1 cellular context compared by ENCODE assay signal in the genomic region with DNA sequence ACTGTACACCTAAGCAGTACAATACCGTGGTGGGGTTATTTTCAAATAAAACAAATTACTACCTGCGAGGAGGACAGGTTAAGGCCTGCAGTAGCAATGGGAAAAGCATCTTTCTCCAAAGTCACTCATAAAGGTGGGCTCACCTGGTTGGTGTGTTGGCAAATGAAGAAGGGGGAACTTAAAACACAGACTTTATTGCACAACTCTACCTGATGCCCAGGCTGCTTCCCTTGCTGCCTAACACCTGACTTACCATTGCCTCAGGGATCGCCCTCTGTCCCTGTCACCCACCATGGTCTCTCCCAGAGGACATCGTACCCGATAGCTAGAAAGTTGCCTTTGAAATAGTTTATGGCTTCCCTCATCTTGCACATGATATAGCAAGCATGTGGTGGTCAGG.
TF ChIP-seq lines count a peak whose summit lies in the region.

No MANE protein-coding gene starts in this region.

TF ChIP-seq in HEK293, 187 proteins besides CTCF, POLR2A, EP300 and RAD21 (continued from another document):
- TF ChIP-seq, protein P1, sequence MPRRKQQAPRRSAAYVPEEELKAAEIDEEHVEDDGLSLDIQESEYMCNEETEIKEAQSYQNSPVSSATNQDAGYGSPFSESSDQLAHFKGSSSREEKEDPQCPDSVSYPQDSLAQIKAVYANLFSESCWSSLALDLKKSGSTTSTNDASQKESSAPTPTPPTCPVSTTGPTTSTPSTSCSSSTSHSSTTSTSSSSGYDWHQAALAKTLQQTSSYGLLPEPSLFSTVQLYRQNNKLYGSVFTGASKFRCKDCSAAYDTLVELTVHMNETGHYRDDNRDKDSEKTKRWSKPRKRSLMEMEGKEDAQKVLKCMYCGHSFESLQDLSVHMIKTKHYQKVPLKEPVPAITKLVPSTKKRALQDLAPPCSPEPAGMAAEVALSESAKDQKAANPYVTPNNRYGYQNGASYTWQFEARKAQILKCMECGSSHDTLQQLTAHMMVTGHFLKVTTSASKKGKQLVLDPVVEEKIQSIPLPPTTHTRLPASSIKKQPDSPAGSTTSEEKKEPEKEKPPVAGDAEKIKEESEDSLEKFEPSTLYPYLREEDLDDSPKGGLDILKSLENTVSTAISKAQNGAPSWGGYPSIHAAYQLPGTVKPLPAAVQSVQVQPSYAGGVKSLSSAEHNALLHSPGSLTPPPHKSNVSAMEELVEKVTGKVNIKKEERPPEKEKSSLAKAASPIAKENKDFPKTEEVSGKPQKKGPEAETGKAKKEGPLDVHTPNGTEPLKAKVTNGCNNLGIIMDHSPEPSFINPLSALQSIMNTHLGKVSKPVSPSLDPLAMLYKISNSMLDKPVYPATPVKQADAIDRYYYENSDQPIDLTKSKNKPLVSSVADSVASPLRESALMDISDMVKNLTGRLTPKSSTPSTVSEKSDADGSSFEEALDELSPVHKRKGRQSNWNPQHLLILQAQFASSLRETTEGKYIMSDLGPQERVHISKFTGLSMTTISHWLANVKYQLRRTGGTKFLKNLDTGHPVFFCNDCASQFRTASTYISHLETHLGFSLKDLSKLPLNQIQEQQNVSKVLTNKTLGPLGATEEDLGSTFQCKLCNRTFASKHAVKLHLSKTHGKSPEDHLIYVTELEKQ (tag by site-specific recombination; IDR thresholded peaks at IDR 0.05; ENCODE audit: borderline replicate concordance): no peak
- TF ChIP-seq WT1 (tag by site-specific recombination; IDR thresholded peaks at IDR 0.05): no peak
- TF ChIP-seq, protein P2, sequence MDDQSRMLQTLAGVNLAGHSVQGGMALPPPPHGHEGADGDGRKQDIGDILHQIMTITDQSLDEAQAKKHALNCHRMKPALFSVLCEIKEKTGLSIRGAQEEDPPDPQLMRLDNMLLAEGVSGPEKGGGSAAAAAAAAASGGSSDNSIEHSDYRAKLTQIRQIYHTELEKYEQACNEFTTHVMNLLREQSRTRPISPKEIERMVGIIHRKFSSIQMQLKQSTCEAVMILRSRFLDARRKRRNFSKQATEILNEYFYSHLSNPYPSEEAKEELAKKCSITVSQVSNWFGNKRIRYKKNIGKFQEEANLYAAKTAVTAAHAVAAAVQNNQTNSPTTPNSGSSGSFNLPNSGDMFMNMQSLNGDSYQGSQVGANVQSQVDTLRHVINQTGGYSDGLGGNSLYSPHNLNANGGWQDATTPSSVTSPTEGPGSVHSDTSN (CRISPR knock-in tag; IDR thresholded peaks at IDR 0.05): no peak
- TF ChIP-seq ZNF76 (tag by site-specific recombination; IDR thresholded peaks at IDR 0.05; ENCODE audit: borderline replicate concordance, low read depth): no peak
- TF ChIP-seq ZNF521 (tag by site-specific recombination; IDR thresholded peaks at IDR 0.05): no peak
- no peak for TF ChIP-seq ZNF280C (tag by site-specific recombination; IDR thresholded peaks at IDR 0.05)
- no peak for TF ChIP-seq ZNF366 (tag by site-specific recombination; conservative IDR thresholded peaks at IDR 0.05)
- TF ChIP-seq, protein P3, sequence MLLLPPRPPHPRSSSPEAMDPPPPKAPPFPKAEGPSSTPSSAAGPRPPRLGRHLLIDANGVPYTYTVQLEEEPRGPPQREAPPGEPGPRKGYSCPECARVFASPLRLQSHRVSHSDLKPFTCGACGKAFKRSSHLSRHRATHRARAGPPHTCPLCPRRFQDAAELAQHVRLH (tag by site-specific recombination; IDR thresholded peaks at IDR 0.05): no peak
- TF ChIP-seq ZNF148 (tag by site-specific recombination; IDR thresholded peaks at IDR 0.05; ENCODE audit: borderline replicate concordance): no peak
- no peak for TF ChIP-seq ZNF449 (tag by site-specific recombination; IDR thresholded peaks at IDR 0.05)
- TF ChIP-seq, protein P4, sequence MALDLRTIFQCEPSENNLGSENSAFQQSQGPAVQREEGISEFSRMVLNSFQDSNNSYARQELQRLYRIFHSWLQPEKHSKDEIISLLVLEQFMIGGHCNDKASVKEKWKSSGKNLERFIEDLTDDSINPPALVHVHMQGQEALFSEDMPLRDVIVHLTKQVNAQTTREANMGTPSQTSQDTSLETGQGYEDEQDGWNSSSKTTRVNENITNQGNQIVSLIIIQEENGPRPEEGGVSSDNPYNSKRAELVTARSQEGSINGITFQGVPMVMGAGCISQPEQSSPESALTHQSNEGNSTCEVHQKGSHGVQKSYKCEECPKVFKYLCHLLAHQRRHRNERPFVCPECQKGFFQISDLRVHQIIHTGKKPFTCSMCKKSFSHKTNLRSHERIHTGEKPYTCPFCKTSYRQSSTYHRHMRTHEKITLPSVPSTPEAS (tag by site-specific recombination; IDR thresholded peaks at IDR 0.05): no peak
TF ChIP-seq in HEK293: peak in this region for 0.
